23 cellular contexts compared by ENCODE assay signal in genomic region chr1:34342334-34342733, GRCh38.
DNase-seq lines count a peak whose midpoint lies in the region; FAIRE-seq and TF ChIP-seq lines count a peak whose summit lies in the region.
"Had no signal": no experiment of that assay in that cellular context is flagged by ENCODE, and none has a peak within 500 bp of the region (broad histone marks: within the 10 kb centered on the region; RNA-seq: fewer than 3 reads in every experiment).

No MANE protein-coding gene starts in this region.

- H2BK20ac ChIP-seq in H1 (ENCODE audit: low read length): no peak overlapping the region

- H3K79me2 ChIP-seq in Karpas-422 (ENCODE audit: low read length) (no peaks in the 10 kb centered on the region), H1 (ENCODE audit: control insufficient read depth in 1 of 2, insufficient read depth in 2 of 2, low read length in 2 of 2) (no peaks in the 10 kb centered on the region)

- FAIRE-seq in H1 (lab: Jason Lieb, UNC) (no peak), GM12892 (lab: Jason Lieb, UNC) (no peak)
- FAIRE-seq: GM12878, GM18507 had no signal

- H3K4me2 ChIP-seq in Karpas-422 (ENCODE audit: low read depth, low read length, poor library complexity, severe bottlenecking) (no peak overlapping the region), H1 (ENCODE audit: insufficient read depth in 1 of 2, low read depth in 2 of 2, low read length in 2 of 2) (no peak overlapping the region)

- H3K36me3 ChIP-seq in GM06990 (ENCODE audit: control insufficient read depth, insufficient read depth, low read length) (no peaks in the 10 kb centered on the region), Karpas-422 (ENCODE audit: insufficient read depth, low read length) (no peaks in the 10 kb centered on the region), H1 (ENCODE audit: control insufficient read depth in 2 of 4, insufficient read depth in 4 of 4, low read length in 3 of 4) (no peaks in the 10 kb centered on the region)
- H3K36me3 ChIP-seq: SJCRH30 had no signal

- CTCF ChIA-PET in H1 (lab: Charles Lee; ENCODE audit: partially characterized antibody): interaction anchor here (0.7 to 4.4 kb wide), 21 partner anchors 11 to 658 kb away, joined by 3 to 32 read pairs (median 3); no protein-coding TSS in a partner anchor

- no peak overlapping the region for H3K18ac ChIP-seq in H1 (ENCODE audit: extremely low read depth, low read length)

- H3K4me1 ChIP-seq in Karpas-422 (ENCODE audit: low read length) (no peaks in the 10 kb centered on the region), H1 (replicated peaks in 1 of 4; ENCODE audit: control insufficient read depth in 3 of 4, insufficient read depth in 4 of 4, low read length in 3 of 4) (no peaks in the 10 kb centered on the region)
- H3K4me1 ChIP-seq: SJCRH30 had no signal

- no peak overlapping the region for H2BK15ac ChIP-seq in H1 (ENCODE audit: low read length)

- no peak overlapping the region for H4K91ac ChIP-seq in H1 (replicated peaks; ENCODE audit: insufficient read length, low read length)

- 95% methylated on average over 1 of the region's 1 CpG; no CpG with 5 or more reads in 1 of the 2 experiments for WGBS in H1 (ENCODE audit: extremely low coverage in 1 of 2, insufficient coverage in 1 of 2, insufficient read length in 1 of 2, insufficient replicate concordance in 2 of 2, low coverage in 1 of 2, low lambda C conversion rate in 2 of 2, missing lambda C conversion rate in 1 of 2), 2 experiments

- no peak overlapping the region for H2BK120ac ChIP-seq in H1 (replicated peaks; ENCODE audit: low read depth, low read length)

- H3K27me3 ChIP-seq in GM06990 (replicated peaks; ENCODE audit: control insufficient read depth, insufficient read depth, low read length): no peaks in the 10 kb centered on the region
- H3K27me3 ChIP-seq in Karpas-422 (ENCODE audit: low read length): no peaks in the 10 kb centered on the region
- peaks cover 0 to 4% (median 0%) of the 10 kb centered on the region in 4 experiments; a peak in 2 of 7 replicates for H3K27me3 ChIP-seq in H1 (replicated peaks in 1 of 4; ENCODE audit: control insufficient read depth in 3 of 4, extremely low read depth in 1 of 4, insufficient read depth in 3 of 4, low read length in 3 of 4)
- H3K27me3 ChIP-seq: SJCRH30 had no signal

- TF ChIP-seq CTCF in GM06990 (IDR thresholded peaks at IDR 0.05; ENCODE audit: insufficient read depth, low read length, poor library complexity, severe bottlenecking): peak; percentile 25
- TF ChIP-seq CTCF in H1 (IDR thresholded peaks at IDR 0.05; ENCODE audit: control extremely low read depth in 1 of 3, insufficient read depth in 1 of 3, low read depth in 1 of 3, low read length in 3 of 3): peak; percentile 27 to 38 (median 38); a peak in 3 of 4 replicates

- TF ChIP-seq EP300 in H1 (IDR thresholded peaks at IDR 0.05; ENCODE audit: borderline replicate concordance in 1 of 2, low read depth in 2 of 2, low read length in 2 of 2): no peak

- H3K27ac ChIP-seq in Karpas-422 (ENCODE audit: low read length) (no peak overlapping the region), H1 (ENCODE audit: low read depth, low read length) (no peak overlapping the region)
- H3K27ac ChIP-seq: SJCRH30 had no signal

- H4K20me1 ChIP-seq in Karpas-422 (ENCODE audit: insufficient read depth, low read depth, low read length): no peaks in the 10 kb centered on the region
- H4K20me1 ChIP-seq in H1 (replicated peaks in 1 of 2; ENCODE audit: control insufficient read depth in 1 of 2, insufficient read depth in 2 of 2, low read length in 2 of 2): no peaks in the 10 kb centered on the region

- TF ChIP-seq RAD21 in H1 (IDR thresholded peaks at IDR 0.05 in 1 of 2, conservative IDR thresholded peaks at IDR 0.05 in 1 of 2; ENCODE audit: low read depth in 2 of 2, low read length in 2 of 2): peak; percentile 47 to 65

- H3K23me2 ChIP-seq in H1 (ENCODE audit: low read depth, low read length): no peaks in the 10 kb centered on the region

- H2BK12ac ChIP-seq in H1 (ENCODE audit: low read depth, low read length): no peak overlapping the region

- DNase-seq in DMS53 (lab: John Stamatoyannopoulos, UW): peak; percentile 44
- DNase-seq in DMS53 treated with DMSO at 0.1 percent for 48 hours (lab: John Stamatoyannopoulos, UW; ENCODE audit: unreplicated experiment): no peak
- no peak for DNase-seq in GM06990 (ENCODE audit: extremely low read depth, insufficient read length)
- peak; percentile 45 for DNase-seq in Karpas-422
- DNase-seq in H1 (ENCODE audit: low read depth in 1 of 2, low spot score in 2 of 2): no peak
- no peak for DNase-seq in mesenteric fat pad (ENCODE audit: low spot score)
- DNase-seq in putamen (ENCODE audit: low spot score): no peak
- no peak for DNase-seq in GM12892 (ENCODE audit: insufficient read length)
- DNase-seq: 8988T; AML-193; C1 segment of cervical spinal cord; CD8-positive, alpha-beta T cell; GOT3; MM.1S; NCI-H1048; NCI-H1436 treated with DMSO at 0.1 percent for 48 hours; NCI-H2081; NCI-H2171 treated with DMSO at 0.1 percent for 48 hours; NCI-H524 treated with DMSO at 0.1 percent for 48 hours; SJCRH30; T1000 had no signal

- no peak overlapping the region for H3K9ac ChIP-seq in Karpas-422 (ENCODE audit: low read length)
- H3K9ac ChIP-seq in H1 (replicated peaks in 1 of 4; ENCODE audit: extremely low read depth in 1 of 4, low read depth in 3 of 4, low read length in 3 of 4): no peak overlapping the region

- H4K5ac ChIP-seq in H1 (ENCODE audit: insufficient read length, low read depth, low read length): no peak overlapping the region

- no peak overlapping the region for H2BK5ac ChIP-seq in H1 (ENCODE audit: low read depth, low read length)

- no peak overlapping the region for H4K8ac ChIP-seq in H1 (ENCODE audit: extremely low read depth, insufficient read depth, low read length)

- H3K4ac ChIP-seq in H1 (replicated peaks; ENCODE audit: insufficient read length, low read depth, low read length): no peak overlapping the region

- TF ChIP-seq POLR2A in H1 (IDR thresholded peaks at IDR 0.05; ENCODE audit: control extremely low read depth in 1 of 2, low read depth in 2 of 2, low read length in 2 of 2) (no peak), GM12892 (IDR thresholded peaks at IDR 0.05; ENCODE audit: low read depth, low read length) (no peak)

- H3K4me3 ChIP-seq in GM06990 (replicated peaks; ENCODE audit: low read depth, low read length) (no peak overlapping the region), Karpas-422 (ENCODE audit: low read length) (no peak overlapping the region), H1 (ENCODE audit: extremely low read depth in 1 of 4, insufficient read depth in 2 of 4, low read depth in 3 of 4, low read length in 4 of 4) (no peak overlapping the region)
- H3K4me3 ChIP-seq: GM12878, SJCRH30 had no signal

- no peaks in the 10 kb centered on the region for H3K9me3 ChIP-seq in Karpas-422 (ENCODE audit: low read length)
- H3K9me3 ChIP-seq in H1 (ENCODE audit: insufficient read depth in 2 of 2, low read depth in 1 of 2, low read length in 1 of 2): no peaks in the 10 kb centered on the region
- H3K9me3 ChIP-seq: SJCRH30 had no signal

- no peak overlapping the region for H3K14ac ChIP-seq in H1 (ENCODE audit: insufficient read length)

- no peaks in the 10 kb centered on the region for H3K79me1 ChIP-seq in H1 (ENCODE audit: low read depth, low read length)

- H3K23ac ChIP-seq in H1 (ENCODE audit: insufficient read length): no peak overlapping the region

- H3K56ac ChIP-seq in H1 (replicated peaks; ENCODE audit: insufficient read length, low read depth, low read length): no peak overlapping the region

- no peaks in the 10 kb centered on the region for H3K9me2 ChIP-seq in Karpas-422 (replicated peaks; ENCODE audit: insufficient read depth, low read length)

- POLR2A ChIA-PET in H1 (lab: Charles Lee; ENCODE audit: partially characterized antibody): no interaction called here

- H2AK5ac ChIP-seq in H1 (ENCODE audit: low read depth, low read length): no peak overlapping the region

- H2AFZ ChIP-seq in Karpas-422 (ENCODE audit: low read length) (no peak overlapping the region), H1 (ENCODE audit: low read length) (no peak overlapping the region)

TF ChIP-seq in H1, 55 proteins besides CTCF, POLR2A, EP300 and RAD21:
- TF ChIP-seq POU5F1 (IDR thresholded peaks at IDR 0.05; ENCODE audit: low read depth, low read length): no peak
- no peak for TF ChIP-seq SUZ12 (IDR thresholded peaks at IDR 0.05; ENCODE audit: low read length)
- TF ChIP-seq TAF7 (optimal IDR thresholded peaks at IDR 0.05; ENCODE audit: borderline replicate concordance, low read depth, low read length): no peak
- TF ChIP-seq ASH2L (IDR thresholded peaks at IDR 0.05; ENCODE audit: low read length): no peak
- no peak for TF ChIP-seq HDAC2 (IDR thresholded peaks at IDR 0.05; ENCODE audit: borderline replicate concordance in 1 of 2, low read depth in 2 of 2, low read length in 2 of 2)
- no peak for TF ChIP-seq POLR2AphosphoS5 (IDR thresholded peaks at IDR 0.05; ENCODE audit: low read depth, low read length)
- no peak for TF ChIP-seq CTBP2 (IDR thresholded peaks at IDR 0.05; ENCODE audit: borderline replicate concordance, insufficient read depth, insufficient read length, low read length)
- TF ChIP-seq SAP30 (IDR thresholded peaks at IDR 0.05; ENCODE audit: insufficient read depth, insufficient replicate concordance, low read length): no peak
- TF ChIP-seq FOSL1 (IDR thresholded peaks at IDR 0.05; ENCODE audit: insufficient read depth, low read depth, low read length): no peak
- no peak for TF ChIP-seq EGR1 (IDR thresholded peaks at IDR 0.05; ENCODE audit: borderline replicate concordance, low read depth, low read length)
- TF ChIP-seq CHD2 (IDR thresholded peaks at IDR 0.05; ENCODE audit: low read length): no peak
- no peak for TF ChIP-seq HDAC6 (IDR thresholded peaks at IDR 0.05; ENCODE audit: low read depth, low read length)
- TF ChIP-seq SP1 (IDR thresholded peaks at IDR 0.05; ENCODE audit: low read depth, low read length): no peak
- TF ChIP-seq JUND (IDR thresholded peaks at IDR 0.05; ENCODE audit: low read length): no peak
- no peak for TF ChIP-seq BRCA1 (IDR thresholded peaks at IDR 0.05; ENCODE audit: low read depth, low read length)

Comparison
In these comparisons a context has a peak if more than half of its experiments do, and no peak if none do; other contexts are left out.
1. DNase-seq: peak in DMS53 (single experiment) and Karpas-422 (single experiment); none in DMS53 treated with DMSO at 0.1 percent for 48 hours (single experiment), GM06990 (single experiment), H1 (0 of 2), mesenteric fat pad (single experiment), putamen (single experiment) and GM12892 (single experiment).